ENCODE assay signal across 1 cellular context in the genomic region with DNA sequence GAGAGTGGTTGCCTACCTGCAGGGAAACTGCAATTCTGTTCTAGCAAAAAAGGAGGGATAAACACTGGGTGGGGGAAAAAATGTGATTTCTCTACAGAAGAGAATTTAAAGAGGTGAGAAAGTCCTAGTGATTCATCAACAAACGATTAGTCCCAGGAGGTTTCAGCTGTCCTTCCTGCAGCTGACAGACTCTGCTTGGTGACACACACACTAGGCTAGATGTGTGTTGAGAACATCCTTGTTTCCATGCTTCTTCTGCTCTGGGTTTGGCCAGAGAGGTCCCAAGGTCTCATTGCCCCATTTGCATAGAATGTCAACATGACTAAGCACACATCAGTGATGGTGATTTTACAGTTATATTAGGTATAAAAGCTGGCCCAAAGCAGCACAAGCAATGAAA.
TF ChIP-seq lines count a peak whose summit lies in the region.

No MANE protein-coding gene starts in this region.

TF ChIP-seq in HepG2, 621 proteins besides CTCF, POLR2A, EP300 and RAD21:
- TF ChIP-seq ZSCAN29 (CRISPR knock-in tag; conservative IDR thresholded peaks at IDR 0.05) (no peak), SMC3 (IDR thresholded peaks at IDR 0.05; ENCODE audit: low read length) (no peak), ZNF550 (CRISPR knock-in tag; IDR thresholded peaks at IDR 0.05; ENCODE audit: borderline replicate concordance) (no peak), NR3C1 (CRISPR knock-in tag; IDR thresholded peaks at IDR 0.05) (no peak), KDM1A (CRISPR knock-in tag; IDR thresholded peaks at IDR 0.05) (no peak), NFYC (CRISPR knock-in tag; IDR thresholded peaks at IDR 0.05) (no peak), ZNF280D (CRISPR knock-in tag; IDR thresholded peaks at IDR 0.05) (no peak), TCF7L2 (IDR thresholded peaks at IDR 0.05; ENCODE audit: low read depth, low read length) (no peak), FOSL1 (CRISPR knock-in tag; IDR thresholded peaks at IDR 0.05; ENCODE audit: borderline replicate concordance) (no peak), ZNF569 (CRISPR knock-in tag; IDR thresholded peaks at IDR 0.05; ENCODE audit: borderline replicate concordance) (no peak)
- TF ChIP-seq, protein P1, sequence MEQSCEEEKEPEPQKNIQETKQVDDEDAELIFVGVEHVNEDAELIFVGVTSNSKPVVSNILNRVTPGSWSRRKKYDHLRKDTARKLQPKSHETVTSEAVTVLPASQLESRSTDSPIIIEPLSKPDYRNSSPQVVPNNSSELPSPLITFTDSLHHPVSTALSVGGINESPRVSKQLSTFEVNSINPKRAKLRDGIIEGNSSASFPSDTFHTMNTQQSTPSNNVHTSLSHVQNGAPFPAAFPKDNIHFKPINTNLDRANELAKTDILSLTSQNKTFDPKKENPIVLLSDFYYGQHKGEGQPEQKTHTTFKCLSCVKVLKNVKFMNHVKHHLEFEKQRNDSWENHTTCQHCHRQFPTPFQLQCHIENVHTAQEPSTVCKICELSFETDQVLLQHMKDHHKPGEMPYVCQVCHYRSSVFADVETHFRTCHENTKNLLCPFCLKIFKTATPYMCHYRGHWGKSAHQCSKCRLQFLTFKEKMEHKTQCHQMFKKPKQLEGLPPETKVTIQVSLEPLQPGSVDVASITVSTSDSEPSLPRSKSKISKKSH (CRISPR knock-in tag; IDR thresholded peaks at IDR 0.05; ENCODE audit: borderline replicate concordance), result no peak
TF ChIP-seq in HepG2: peak in this region for 0.
